ENCODE assay signal across 18 cellular contexts in genomic region chr10:84822926-84823325, GRCh38.
"Had no signal": no experiment of that assay in that cellular context is flagged by ENCODE, and none has a peak within 500 bp of the region (broad histone marks: within the 10 kb centered on the region; RNA-seq: fewer than 3 reads in every experiment).

No MANE protein-coding gene starts in this region.

- H3K4me3 ChIP-seq: hepatocyte, pancreas, tibial nerve had no signal

- H3K4me3 Mint-ChIP-seq: activated CD4-positive, alpha-beta memory T cell treated with anti-CD3 and anti-CD28 coated beads, Interleukin-2, amount 10 ng/mL, durations not matched to agents 7 days and 5 days; activated naive CD4-positive, alpha-beta T cell treated with anti-CD3 and anti-CD28 coated beads, Interleukin-2, amount 10 ng/mL, durations not matched to agents 7 days and 5 days; immature natural killer cell; nephron had no signal

- H3K4me1 Mint-ChIP-seq: activated CD4-positive, alpha-beta memory T cell treated with anti-CD3 and anti-CD28 coated beads, Interleukin-2, amount 10 ng/mL, durations not matched to agents 7 days and 5 days; activated naive CD4-positive, alpha-beta T cell treated with anti-CD3 and anti-CD28 coated beads, Interleukin-2, amount 10 ng/mL, durations not matched to agents 7 days and 5 days; immature natural killer cell had no signal

- ATAC-seq: pancreas; right cardiac atrium; stimulated activated naive CD8-positive, alpha-beta T cell treated with anti-CD3 and anti-CD28 coated beads, Interleukin-15, Interleukin-2, amounts not matched to agents 100 U/mL and 50 U/mL, for 24 hours had no signal

- H3K27ac ChIP-seq: hepatocyte, neutrophil, pancreas, tibial nerve had no signal

- H3K4me1 ChIP-seq: pancreas had no signal

- H3K36me3 ChIP-seq: neutrophil, pancreas, tibial nerve had no signal

- H3K36me3 Mint-ChIP-seq: activated naive CD4-positive, alpha-beta T cell treated with anti-CD3 and anti-CD28 coated beads, Interleukin-2, amount 10 ng/mL, durations not matched to agents 7 days and 5 days; immature natural killer cell had no signal

- FAIRE-seq: pancreas had no signal

- H3K27ac Mint-ChIP-seq: activated CD4-positive, alpha-beta memory T cell treated with anti-CD3 and anti-CD28 coated beads, Interleukin-2, amount 10 ng/mL, durations not matched to agents 7 days and 5 days; activated naive CD4-positive, alpha-beta T cell treated with anti-CD3 and anti-CD28 coated beads, Interleukin-2, amount 10 ng/mL, durations not matched to agents 7 days and 5 days; immature natural killer cell had no signal

- DNase-seq: activated CD4-positive, alpha-beta memory T cell treated with anti-CD3 and anti-CD28 coated beads, Interleukin-2, amount 10 ng/mL, durations not matched to agents 7 days and 5 days; activated CD4-positive, alpha-beta T cell treated with anti-CD3 and anti-CD28 coated beads for 48 hours; activated effector memory CD4-positive, alpha-beta T cell treated with anti-CD3 and anti-CD28 coated beads, Interleukin-2, amount 50 U/mL, for 16 hours; activated naive CD4-positive, alpha-beta T cell treated with anti-CD3 and anti-CD28 coated beads, Interleukin-2, amount 10 ng/mL, durations not matched to agents 7 days and 5 days; amygdala; dermis blood vessel endothelial cell; effector CD8-positive, alpha-beta T cell; foreskin melanocyte; immature natural killer cell; pancreas; right cardiac atrium; stimulated activated CD4-positive, alpha-beta T cell treated with anti-CD3 and anti-CD28 coated beads, Interleukin-12 subunit alpha, Interleukin-12 subunit beta, amount 100 ng/mL, for 4 hours; stimulated activated CD4-positive, alpha-beta T cell treated with anti-CD3 and anti-CD28 coated beads, Interleukin-4, amount 100 ng/mL, for 4 hours; stimulated activated naive CD8-positive, alpha-beta T cell treated with anti-CD3 and anti-CD28 coated beads, Interleukin-15, Interleukin-2, amounts not matched to agents 100 U/mL and 50 U/mL, for 24 hours had no signal

- H3K9me3 ChIP-seq: neutrophil, pancreas, tibial nerve had no signal

- H3K27me3 Mint-ChIP-seq: activated CD4-positive, alpha-beta memory T cell treated with anti-CD3 and anti-CD28 coated beads, Interleukin-2, amount 10 ng/mL, durations not matched to agents 7 days and 5 days; activated naive CD4-positive, alpha-beta T cell treated with anti-CD3 and anti-CD28 coated beads, Interleukin-2, amount 10 ng/mL, durations not matched to agents 7 days and 5 days had no signal

- H3K27me3 ChIP-seq: hepatocyte, neutrophil, pancreas, tibial nerve had no signal

- H3K9me3 Mint-ChIP-seq: activated CD4-positive, alpha-beta memory T cell treated with anti-CD3 and anti-CD28 coated beads, Interleukin-2, amount 10 ng/mL, durations not matched to agents 7 days and 5 days; activated naive CD4-positive, alpha-beta T cell treated with anti-CD3 and anti-CD28 coated beads, Interleukin-2, amount 10 ng/mL, durations not matched to agents 7 days and 5 days; nephron had no signal
